1 cellular context compared by ENCODE assay signal in the genomic region with DNA sequence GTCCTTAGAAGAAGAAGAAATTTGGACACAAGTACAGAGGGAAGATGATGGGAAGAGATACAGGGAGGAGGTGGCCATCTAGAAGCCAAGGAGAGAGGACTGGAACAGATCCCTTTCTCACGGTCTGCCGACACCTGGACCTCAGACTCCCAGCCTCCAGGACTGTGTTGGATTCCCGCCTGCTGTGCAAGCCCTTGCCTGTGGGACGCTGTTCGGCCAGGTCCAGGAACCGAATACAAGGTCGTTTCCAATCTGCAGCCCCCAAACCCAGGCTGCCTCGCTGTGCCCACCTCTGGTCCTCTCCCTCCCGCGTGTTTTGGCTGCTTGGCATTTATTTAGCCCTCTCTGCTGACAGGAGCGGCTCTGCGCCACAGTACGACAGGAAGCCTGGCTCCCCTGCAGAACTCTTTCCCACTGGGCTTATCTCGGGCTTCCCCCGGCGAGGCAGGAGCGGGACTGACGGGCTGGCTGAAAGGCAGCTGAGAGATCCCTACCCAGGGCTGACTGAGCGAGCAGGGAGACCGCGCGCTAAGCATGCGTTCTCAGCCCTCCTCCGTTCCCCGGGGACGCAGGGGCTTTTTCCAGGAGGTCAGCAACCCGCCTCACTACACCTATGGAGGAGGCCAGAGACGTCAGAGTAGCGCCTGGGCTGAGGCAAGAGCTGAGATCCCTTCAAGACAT.
TF ChIP-seq lines count a peak whose summit lies in the region.

No MANE protein-coding gene starts in this region.

TF ChIP-seq in HepG2, 621 proteins besides CTCF, POLR2A, EP300 and RAD21:
- TF ChIP-seq, protein P1, sequence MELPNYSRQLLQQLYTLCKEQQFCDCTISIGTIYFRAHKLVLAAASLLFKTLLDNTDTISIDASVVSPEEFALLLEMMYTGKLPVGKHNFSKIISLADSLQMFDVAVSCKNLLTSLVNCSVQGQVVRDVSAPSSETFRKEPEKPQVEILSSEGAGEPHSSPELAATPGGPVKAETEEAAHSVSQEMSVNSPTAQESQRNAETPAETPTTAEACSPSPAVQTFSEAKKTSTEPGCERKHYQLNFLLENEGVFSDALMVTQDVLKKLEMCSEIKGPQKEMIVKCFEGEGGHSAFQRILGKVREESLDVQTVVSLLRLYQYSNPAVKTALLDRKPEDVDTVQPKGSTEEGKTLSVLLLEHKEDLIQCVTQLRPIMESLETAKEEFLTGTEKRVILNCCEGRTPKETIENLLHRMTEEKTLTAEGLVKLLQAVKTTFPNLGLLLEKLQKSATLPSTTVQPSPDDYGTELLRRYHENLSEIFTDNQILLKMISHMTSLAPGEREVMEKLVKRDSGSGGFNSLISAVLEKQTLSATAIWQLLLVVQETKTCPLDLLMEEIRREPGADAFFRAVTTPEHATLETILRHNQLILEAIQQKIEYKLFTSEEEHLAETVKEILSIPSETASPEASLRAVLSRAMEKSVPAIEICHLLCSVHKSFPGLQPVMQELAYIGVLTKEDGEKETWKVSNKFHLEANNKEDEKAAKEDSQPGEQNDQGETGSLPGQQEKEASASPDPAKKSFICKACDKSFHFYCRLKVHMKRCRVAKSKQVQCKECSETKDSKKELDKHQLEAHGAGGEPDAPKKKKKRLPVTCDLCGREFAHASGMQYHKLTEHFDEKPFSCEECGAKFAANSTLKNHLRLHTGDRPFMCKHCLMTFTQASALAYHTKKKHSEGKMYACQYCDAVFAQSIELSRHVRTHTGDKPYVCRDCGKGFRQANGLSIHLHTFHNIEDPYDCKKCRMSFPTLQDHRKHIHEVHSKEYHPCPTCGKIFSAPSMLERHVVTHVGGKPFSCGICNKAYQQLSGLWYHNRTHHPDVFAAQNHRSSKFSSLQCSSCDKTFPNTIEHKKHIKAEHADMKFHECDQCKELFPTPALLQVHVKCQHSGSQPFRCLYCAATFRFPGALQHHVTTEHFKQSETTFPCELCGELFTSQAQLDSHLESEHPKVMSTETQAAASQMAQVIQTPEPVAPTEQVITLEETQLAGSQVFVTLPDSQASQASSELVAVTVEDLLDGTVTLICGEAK (IDR thresholded peaks at IDR 0.05): no peak
- TF ChIP-seq, protein P1 (CRISPR knock-in tag; IDR thresholded peaks at IDR 0.05): no peak
